ENCODE assay signal across 17 cellular contexts in the genomic region with DNA sequence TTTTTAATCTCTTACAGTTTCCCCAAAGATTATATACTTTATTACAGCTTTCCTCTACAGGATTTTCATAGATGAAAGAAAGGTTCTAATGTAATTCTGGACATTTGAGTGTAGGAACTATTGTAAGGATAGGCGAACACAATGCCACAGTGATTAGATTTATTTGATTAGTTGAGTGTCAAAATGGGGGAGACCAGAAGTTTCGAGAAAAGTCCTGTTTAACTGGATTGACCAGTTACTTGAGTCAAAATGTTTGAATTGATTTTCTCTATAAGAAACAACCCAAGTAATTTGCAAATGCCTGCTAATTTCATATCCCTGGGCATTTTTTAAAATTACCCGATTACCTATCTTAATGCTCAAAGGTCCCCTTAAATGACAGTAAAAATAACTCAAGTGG. TPM values are rescaled to one million over a fixed set of nuclear protein-coding genes. Genes with fewer than 3 reads are reported as not detected.
DNase-seq lines count a peak whose midpoint lies in the region; ATAC-seq lines count a peak whose summit lies in the region.
"Had no signal": no experiment of that assay in that cellular context is flagged by ENCODE, and none has a peak within 500 bp of the region (broad histone marks: within the 10 kb centered on the region; RNA-seq: fewer than 3 reads in every experiment).

No MANE protein-coding gene starts in this region.

- H2AFZ ChIP-seq in neuronal stem cell (ENCODE audit: low read length) = no peak overlapping the region
- H2AFZ ChIP-seq: PC-9 had no signal

- H3K4me1 Mint-ChIP-seq in activated T-cell treated with anti-CD3 and anti-CD28 coated beads, Interleukin-2, amount 50 U/mL, for 24 hours (ENCODE audit: low read depth) = peaks cover 25% of the 10 kb centered on the region
- peaks cover 9 to 22% (median 10%) of the 10 kb centered on the region in 3 donors for H3K4me1 Mint-ChIP-seq in CD8-positive, alpha-beta memory T cell
- H3K4me1 Mint-ChIP-seq in stimulated activated naive B cell treated with anti-CD40 and anti-IgM and Interleukin-4, amounts not matched to agents 10 μg/mL and 1 μg/mL and 100 μg/mL, for 72 hours = peaks cover 0 to 2% of the 10 kb centered on the region in 2 donors

- no peaks in the 10 kb centered on the region for H3K79me1 ChIP-seq in neuronal stem cell (ENCODE audit: low read depth, low read length)

- POLR2A ChIA-PET in CD8-positive, alpha-beta memory T cell (lab: Charles Lee) = no interaction called here

- H3K23ac ChIP-seq in neuronal stem cell (ENCODE audit: low read depth, low read length, poor library complexity) = no peak overlapping the region

- H3K4me1 ChIP-seq in CD8-positive, alpha-beta memory T cell (ENCODE audit: insufficient read depth, low read length) = no peaks in the 10 kb centered on the region
- no peaks in the 10 kb centered on the region for H3K4me1 ChIP-seq in neuronal stem cell (ENCODE audit: control insufficient read depth in 2 of 2, insufficient read depth in 1 of 2, low read depth in 1 of 2, low read length in 2 of 2)

- DNase-seq in activated T-cell treated with anti-CD3 and anti-CD28 coated beads, Interleukin-2, amount 50 U/mL, for 24 hours = no peak
- no peak for DNase-seq in activated T-cell treated with anti-CD3 and anti-CD28 coated beads, Interleukin-2, amount 50 U/mL, for 1 hour
- no peak for DNase-seq in CD8-positive, alpha-beta memory T cell
- no peak for DNase-seq in epithelial cell of prostate (ENCODE audit: low read depth, low spot score)
- no peak for DNase-seq in stimulated activated naive B cell treated with anti-CD40 and anti-IgM and Interleukin-4, amounts not matched to agents 10 μg/mL and 1 μg/mL and 100 μg/mL, for 72 hours
- no peak for DNase-seq in neuronal stem cell (ENCODE audit: low spot score)
- DNase-seq: DMS79 treated with DMSO at 0.1 percent for 48 hours, NCI-H1417, NCI-H187, NCI-H345, NCI-H524 treated with DMSO at 0.1 percent for 48 hours, PC-9, SIG-M5 had no signal

- no peak overlapping the region for H3K4ac ChIP-seq in neuronal stem cell (ENCODE audit: low read length)

- H3K27me3 Mint-ChIP-seq in activated T-cell treated with anti-CD3 and anti-CD28 coated beads, Interleukin-2, amount 50 U/mL, for 24 hours = no peaks in the 10 kb centered on the region
- H3K27me3 Mint-ChIP-seq in CD8-positive, alpha-beta memory T cell = no peaks in the 10 kb centered on the region
- no peaks in the 10 kb centered on the region for H3K27me3 Mint-ChIP-seq in stimulated activated naive B cell treated with anti-CD40 and anti-IgM and Interleukin-4, amounts not matched to agents 10 μg/mL and 1 μg/mL and 100 μg/mL, for 72 hours

- no CpG with 5 or more reads among the region's 3 CpGs for WGBS in neuronal stem cell (ENCODE audit: extremely low coverage in 2 of 2, insufficient read length in 2 of 2, insufficient replicate concordance in 1 of 2), 2 donors

- no peak overlapping the region for H2BK15ac ChIP-seq in neuronal stem cell (ENCODE audit: low read length)

- ATAC-seq in stimulated activated naive B cell treated with anti-CD40 and anti-IgM and Interleukin-4, amounts not matched to agents 10 μg/mL and 1 μg/mL and 100 μg/mL, for 72 hours (replicated peaks) = no peak
- no peak for ATAC-seq in HG02798 (IDR thresholded peaks at IDR 0.05; ENCODE audit: poor library complexity, unreplicated experiment)
- ATAC-seq in HG02938 (IDR thresholded peaks at IDR 0.05; ENCODE audit: unreplicated experiment) = no peak

- CTCF ChIA-PET in CD8-positive, alpha-beta memory T cell (lab: Charles Lee) = interaction anchor here (1.1 kb wide), 1 partner anchor 21 kb away, joined by 3 read pairs; no protein-coding TSS in a partner anchor

- no peak overlapping the region for H3K27ac ChIP-seq in CD8-positive, alpha-beta memory T cell (ENCODE audit: low read depth, low read length)
- peak overlapping the region; percentile 29 for H3K27ac ChIP-seq in epithelial cell of prostate
- no peak overlapping the region for H3K27ac ChIP-seq in neuronal stem cell (replicated peaks; ENCODE audit: low read length)
- H3K27ac ChIP-seq: KMS-11, PC-9, RWPE1 had no signal

- no peak overlapping the region for H2AK5ac ChIP-seq in neuronal stem cell (ENCODE audit: low read depth, low read length)

- H2BK5ac ChIP-seq in neuronal stem cell (ENCODE audit: low read length) = no peak overlapping the region

- no peak overlapping the region for H4K91ac ChIP-seq in neuronal stem cell (ENCODE audit: low read depth, low read length, poor library complexity)

- H3K36me3 Mint-ChIP-seq in activated T-cell treated with anti-CD3 and anti-CD28 coated beads, Interleukin-2, amount 50 U/mL, for 24 hours (ENCODE audit: low read depth) = peaks cover 80% of the 10 kb centered on the region
- H3K36me3 Mint-ChIP-seq in CD8-positive, alpha-beta memory T cell = peaks cover 0 to 79% (median 25%) of the 10 kb centered on the region in 3 donors
- H3K36me3 Mint-ChIP-seq in stimulated activated naive B cell treated with anti-CD40 and anti-IgM and Interleukin-4, amounts not matched to agents 10 μg/mL and 1 μg/mL and 100 μg/mL, for 72 hours = peaks cover 16 to 46% of the 10 kb centered on the region in 2 donors

- no peak overlapping the region for H2BK12ac ChIP-seq in neuronal stem cell (ENCODE audit: low read length)

- peaks cover 24% of the 10 kb centered on the region for H3K36me3 ChIP-seq in CD8-positive, alpha-beta memory T cell (ENCODE audit: insufficient read depth, low read length)
- no peaks in the 10 kb centered on the region for H3K36me3 ChIP-seq in neuronal stem cell (replicated peaks in 1 of 2; ENCODE audit: control insufficient read depth in 2 of 2, insufficient read depth in 2 of 2, low read length in 2 of 2)

- H2BK120ac ChIP-seq in neuronal stem cell (ENCODE audit: low read depth, low read length) = no peak overlapping the region

- no peaks in the 10 kb centered on the region for H3K9me3 Mint-ChIP-seq in activated T-cell treated with anti-CD3 and anti-CD28 coated beads, Interleukin-2, amount 50 U/mL, for 24 hours
- no peaks in the 10 kb centered on the region for H3K9me3 Mint-ChIP-seq in CD8-positive, alpha-beta memory T cell
- no peaks in the 10 kb centered on the region for H3K9me3 Mint-ChIP-seq in stimulated activated naive B cell treated with anti-CD40 and anti-IgM and Interleukin-4, amounts not matched to agents 10 μg/mL and 1 μg/mL and 100 μg/mL, for 72 hours

- peak overlapping the region; percentile 74 for H3K27ac Mint-ChIP-seq in activated T-cell treated with anti-CD3 and anti-CD28 coated beads, Interleukin-2, amount 50 U/mL, for 24 hours
- peak overlapping the region in 5 of 8 donors; percentile 17 to 58 (median 33) for H3K27ac Mint-ChIP-seq in CD8-positive, alpha-beta memory T cell
- peak overlapping the region; percentile 4 for H3K27ac Mint-ChIP-seq in stimulated activated naive B cell treated with anti-CD40 and anti-IgM and Interleukin-4, amounts not matched to agents 10 μg/mL and 1 μg/mL and 100 μg/mL, for 72 hours

- H3K9ac ChIP-seq in neuronal stem cell (ENCODE audit: low read depth, low read length, poor library complexity) = no peak overlapping the region
- H3K9ac ChIP-seq: KMS-11 had no signal

- H3K9me3 ChIP-seq in CD8-positive, alpha-beta memory T cell (ENCODE audit: low read length) = no peaks in the 10 kb centered on the region
- no peaks in the 10 kb centered on the region for H3K9me3 ChIP-seq in neuronal stem cell (replicated peaks in 1 of 2; ENCODE audit: control insufficient read depth in 2 of 2, insufficient read depth in 1 of 2, low read depth in 1 of 2, low read length in 2 of 2)

- no peak overlapping the region for H3K4me2 ChIP-seq in neuronal stem cell (ENCODE audit: insufficient read depth, low read length, poor library complexity, severe bottlenecking)
- H3K4me2 ChIP-seq: KMS-11, PC-9 had no signal

- no peak overlapping the region for H3K14ac ChIP-seq in neuronal stem cell (ENCODE audit: low read length)

- H3K4me3 Mint-ChIP-seq in activated T-cell treated with anti-CD3 and anti-CD28 coated beads, Interleukin-2, amount 50 U/mL, for 24 hours = no peak overlapping the region
- H3K4me3 Mint-ChIP-seq in CD8-positive, alpha-beta memory T cell = no peak overlapping the region
- no peak overlapping the region for H3K4me3 Mint-ChIP-seq in stimulated activated naive B cell treated with anti-CD40 and anti-IgM and Interleukin-4, amounts not matched to agents 10 μg/mL and 1 μg/mL and 100 μg/mL, for 72 hours

- H3K27me3 ChIP-seq in CD8-positive, alpha-beta memory T cell (ENCODE audit: insufficient read depth, low read length, poor library complexity, severe bottlenecking) = no peaks in the 10 kb centered on the region
- H3K27me3 ChIP-seq in neuronal stem cell (ENCODE audit: control insufficient read depth in 3 of 3, insufficient read depth in 3 of 3, low read depth in 1 of 3, low read length in 3 of 3) = no peaks in the 10 kb centered on the region

- H3K18ac ChIP-seq in neuronal stem cell (ENCODE audit: low read length) = no peak overlapping the region

- no peak overlapping the region for H4K8ac ChIP-seq in neuronal stem cell (ENCODE audit: low read depth, low read length)

- H3K4me3 ChIP-seq in CD8-positive, alpha-beta memory T cell (ENCODE audit: low read length) = no peak overlapping the region
- H3K4me3 ChIP-seq in neuronal stem cell (ENCODE audit: low read length in 2 of 2) = no peak overlapping the region
- H3K4me3 ChIP-seq: PC-9 had no signal

RNA-seq across cellular contexts. Expression of a gene that starts 50.6 kb away (rescaled TPM):
- 100 to 1,000 TPM; 145 to 156 TPM for total RNA-seq in CD8-positive, alpha-beta memory T cell
- polyA plus RNA-seq in CD8-positive, alpha-beta memory T cell = 56.7 TPM
- polyA plus RNA-seq in neuronal stem cell (2013, experiment 1 of 2) = 1.9 TPM
- polyA plus RNA-seq in neuronal stem cell (2013, experiment 2 of 2) = 2.2 TPM

Comparison
In these comparisons a context has a peak if more than half of its experiments do, and no peak if none do; other contexts are left out.
1. H3K27ac Mint-ChIP-seq: peak in every context shown above with its lines; median percentile 74 in activated T-cell treated with anti-CD3 and anti-CD28 coated beads, Interleukin-2, amount 50 U/mL, for 24 hours; 33 in CD8-positive, alpha-beta memory T cell; 4 in stimulated activated naive B cell treated with anti-CD40 and anti-IgM and Interleukin-4, amounts not matched to agents 10 μg/mL and 1 μg/mL and 100 μg/mL, for 72 hours.